Comparison of ENCODE assay signal across 1 cellular context in the genomic region with DNA sequence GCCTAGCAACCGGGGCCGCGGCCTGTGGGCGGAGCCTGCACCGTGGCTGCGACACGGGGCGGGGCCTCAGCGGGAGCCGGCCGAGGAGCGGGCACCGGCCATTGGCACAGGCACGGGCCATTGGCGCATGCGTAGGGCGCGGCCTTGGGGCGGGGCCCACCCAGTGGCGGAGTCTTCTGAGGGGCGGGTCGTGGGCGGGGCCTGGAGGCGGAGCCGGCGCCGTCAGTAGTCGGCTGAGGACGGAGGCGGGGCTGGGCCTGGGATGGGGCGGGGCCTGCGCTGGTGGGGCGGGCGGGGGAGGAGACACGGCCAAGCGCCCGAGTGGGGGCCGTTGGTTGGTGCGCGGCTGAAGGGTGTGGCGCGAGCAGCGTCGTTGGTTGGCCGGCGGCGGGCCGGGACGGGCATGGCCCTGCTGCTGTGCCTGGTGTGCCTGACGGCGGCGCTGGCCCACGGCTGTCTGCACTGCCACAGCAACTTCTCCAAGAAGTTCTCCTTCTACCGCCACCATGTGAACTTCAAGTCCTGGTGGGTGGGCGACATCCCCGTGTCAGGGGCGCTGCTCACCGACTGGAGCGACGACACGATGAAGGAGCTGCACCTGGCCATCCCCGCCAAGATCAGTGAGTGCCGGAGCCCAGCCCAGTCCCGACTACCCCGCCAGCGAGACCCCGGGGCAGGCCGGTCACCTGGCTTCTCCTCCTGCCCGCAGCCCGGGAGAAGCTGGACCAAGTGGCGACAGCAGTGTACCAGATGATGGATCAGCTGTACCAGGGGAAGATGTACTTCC.
TF ChIP-seq lines count a peak whose summit lies in the region.

A gene with protein sequence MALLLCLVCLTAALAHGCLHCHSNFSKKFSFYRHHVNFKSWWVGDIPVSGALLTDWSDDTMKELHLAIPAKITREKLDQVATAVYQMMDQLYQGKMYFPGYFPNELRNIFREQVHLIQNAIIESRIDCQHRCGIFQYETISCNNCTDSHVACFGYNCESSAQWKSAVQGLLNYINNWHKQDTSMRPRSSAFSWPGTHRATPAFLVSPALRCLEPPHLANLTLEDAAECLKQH (plus strand): TSS at position 373 of the 787 bp plus-strand sequence. CDS start 31 bp downstream, at position 404.

TF ChIP-seq in K562, 482 proteins besides CTCF, POLR2A, EP300 and RAD21 (continued from another document and continues in another):
- TF ChIP-seq, protein P1, sequence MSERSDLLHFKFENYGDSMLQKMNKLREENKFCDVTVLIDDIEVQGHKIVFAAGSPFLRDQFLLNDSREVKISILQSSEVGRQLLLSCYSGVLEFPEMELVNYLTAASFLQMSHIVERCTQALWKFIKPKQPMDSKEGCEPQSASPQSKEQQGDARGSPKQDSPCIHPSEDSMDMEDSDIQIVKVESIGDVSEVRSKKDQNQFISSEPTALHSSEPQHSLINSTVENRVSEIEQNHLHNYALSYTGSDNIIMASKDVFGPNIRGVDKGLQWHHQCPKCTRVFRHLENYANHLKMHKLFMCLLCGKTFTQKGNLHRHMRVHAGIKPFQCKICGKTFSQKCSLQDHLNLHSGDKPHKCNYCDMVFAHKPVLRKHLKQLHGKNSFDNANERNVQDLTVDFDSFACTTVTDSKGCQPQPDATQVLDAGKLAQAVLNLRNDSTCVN (CRISPR knock-in tag; IDR thresholded peaks at IDR 0.05): no peak
- TF ChIP-seq TFAP4 (CRISPR knock-in tag; IDR thresholded peaks at IDR 0.05; ENCODE audit: borderline replicate concordance) (peak; percentile 33), ZNF445 (CRISPR knock-in tag; IDR thresholded peaks at IDR 0.05; ENCODE audit: low read depth) (no peak), GABPB2 (CRISPR knock-in tag; conservative IDR thresholded peaks at IDR 0.05) (no peak), PRPF4 (IDR thresholded peaks at IDR 0.05; ENCODE audit: insufficient read depth, low read depth, low read length, poor library complexity, severe bottlenecking) (no peak), HOMEZ (CRISPR knock-in tag; IDR thresholded peaks at IDR 0.05) (no peak), ZNF778 (CRISPR knock-in tag; IDR thresholded peaks at IDR 0.05) (no peak), CC2D1A (IDR thresholded peaks at IDR 0.05) (no peak), SIRT6 (IDR thresholded peaks at IDR 0.05; ENCODE audit: low read depth, low read length) (no peak), ZFX (CRISPR knock-in tag; IDR thresholded peaks at IDR 0.05) (no peak), E2F6 (IDR thresholded peaks at IDR 0.05; ENCODE audit: borderline replicate concordance in 1 of 2, extremely low read depth in 1 of 2, insufficient read depth in 1 of 2, insufficient read length in 1 of 2, low read depth in 1 of 2, low read length in 1 of 2, poor library complexity in 1 of 2, severe bottlenecking in 1 of 2) (peak in 1 of 2 experiments; percentile 48), EZH2 (IDR thresholded peaks at IDR 0.05; ENCODE audit: borderline replicate concordance, low read depth, low read length) (no peak), REST (CRISPR knock-in tag; IDR thresholded peaks at IDR 0.05; ENCODE audit: low read depth) (0 out of 2 replicates have a peak, but pooled peaks have one; percentile 16), CHCHD3 (CRISPR knock-in tag; IDR thresholded peaks at IDR 0.05) (no peak), THRAP3 (IDR thresholded peaks at IDR 0.05; ENCODE audit: borderline replicate concordance) (no peak), RBM14 (IDR thresholded peaks at IDR 0.05; ENCODE audit: borderline replicate concordance, insufficient read depth, low read depth, low read length) (no peak), ZNF274 (IDR thresholded peaks at IDR 0.05; ENCODE audit: borderline replicate concordance, low read depth, low read length) (no peak), ZNF282 (CRISPR knock-in tag; IDR thresholded peaks at IDR 0.05) (0 out of 2 replicates have a peak, but pooled peaks have one; percentile 32), NELFE (IDR thresholded peaks at IDR 0.05; ENCODE audit: insufficient read depth, insufficient read length) (no peak), PML (IDR thresholded peaks at IDR 0.05; ENCODE audit: low read length) (no peak), ZNF121 (CRISPR knock-in tag; conservative IDR thresholded peaks at IDR 0.05) (peak; percentile 67; the same call in 1 of the 2 replicates), GTF3C2 (IDR thresholded peaks at IDR 0.05; ENCODE audit: borderline replicate concordance, extremely low read depth, insufficient read length) (no peak), CREM (IDR thresholded peaks at IDR 0.05; ENCODE audit: low read depth) (peak; percentile 64; the same call in 1 of the 2 replicates), YY1 (IDR thresholded peaks at IDR 0.05; ENCODE audit: borderline replicate concordance in 1 of 3, control insufficient read depth in 1 of 3, extremely low read depth in 1 of 3, insufficient read depth in 3 of 3, insufficient read length in 1 of 3, insufficient replicate concordance in 2 of 3, low read depth in 1 of 3, low read length in 2 of 3) (peak in 2 of 3 experiments; percentile 39 to 45), RNF2 (IDR thresholded peaks at IDR 0.05) (no peak), IFI16 (CRISPR knock-in tag; IDR thresholded peaks at IDR 0.05) (no peak), POU5F1 (IDR thresholded peaks at IDR 0.05; ENCODE audit: borderline replicate concordance, low read depth, low read length, partially characterized antibody) (no peak)
- TF ChIP-seq, protein P2, sequence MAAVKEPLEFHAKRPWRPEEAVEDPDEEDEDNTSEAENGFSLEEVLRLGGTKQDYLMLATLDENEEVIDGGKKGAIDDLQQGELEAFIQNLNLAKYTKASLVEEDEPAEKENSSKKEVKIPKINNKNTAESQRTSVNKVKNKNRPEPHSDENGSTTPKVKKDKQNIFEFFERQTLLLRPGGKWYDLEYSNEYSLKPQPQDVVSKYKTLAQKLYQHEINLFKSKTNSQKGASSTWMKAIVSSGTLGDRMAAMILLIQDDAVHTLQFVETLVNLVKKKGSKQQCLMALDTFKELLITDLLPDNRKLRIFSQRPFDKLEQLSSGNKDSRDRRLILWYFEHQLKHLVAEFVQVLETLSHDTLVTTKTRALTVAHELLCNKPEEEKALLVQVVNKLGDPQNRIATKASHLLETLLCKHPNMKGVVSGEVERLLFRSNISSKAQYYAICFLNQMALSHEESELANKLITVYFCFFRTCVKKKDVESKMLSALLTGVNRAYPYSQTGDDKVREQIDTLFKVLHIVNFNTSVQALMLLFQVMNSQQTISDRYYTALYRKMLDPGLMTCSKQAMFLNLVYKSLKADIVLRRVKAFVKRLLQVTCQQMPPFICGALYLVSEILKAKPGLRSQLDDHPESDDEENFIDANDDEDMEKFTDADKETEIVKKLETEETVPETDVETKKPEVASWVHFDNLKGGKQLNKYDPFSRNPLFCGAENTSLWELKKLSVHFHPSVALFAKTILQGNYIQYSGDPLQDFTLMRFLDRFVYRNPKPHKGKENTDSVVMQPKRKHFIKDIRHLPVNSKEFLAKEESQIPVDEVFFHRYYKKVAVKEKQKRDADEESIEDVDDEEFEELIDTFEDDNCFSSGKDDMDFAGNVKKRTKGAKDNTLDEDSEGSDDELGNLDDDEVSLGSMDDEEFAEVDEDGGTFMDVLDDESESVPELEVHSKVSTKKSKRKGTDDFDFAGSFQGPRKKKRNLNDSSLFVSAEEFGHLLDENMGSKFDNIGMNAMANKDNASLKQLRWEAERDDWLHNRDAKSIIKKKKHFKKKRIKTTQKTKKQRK (IDR thresholded peaks at IDR 0.05; ENCODE audit: borderline replicate concordance, low read depth, low read length): no peak
- TF ChIP-seq, protein P3, sequence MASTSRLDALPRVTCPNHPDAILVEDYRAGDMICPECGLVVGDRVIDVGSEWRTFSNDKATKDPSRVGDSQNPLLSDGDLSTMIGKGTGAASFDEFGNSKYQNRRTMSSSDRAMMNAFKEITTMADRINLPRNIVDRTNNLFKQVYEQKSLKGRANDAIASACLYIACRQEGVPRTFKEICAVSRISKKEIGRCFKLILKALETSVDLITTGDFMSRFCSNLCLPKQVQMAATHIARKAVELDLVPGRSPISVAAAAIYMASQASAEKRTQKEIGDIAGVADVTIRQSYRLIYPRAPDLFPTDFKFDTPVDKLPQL (IDR thresholded peaks at IDR 0.05; ENCODE audit: extremely low read depth, insufficient read length): no peak
- TF ChIP-seq, protein P4, sequence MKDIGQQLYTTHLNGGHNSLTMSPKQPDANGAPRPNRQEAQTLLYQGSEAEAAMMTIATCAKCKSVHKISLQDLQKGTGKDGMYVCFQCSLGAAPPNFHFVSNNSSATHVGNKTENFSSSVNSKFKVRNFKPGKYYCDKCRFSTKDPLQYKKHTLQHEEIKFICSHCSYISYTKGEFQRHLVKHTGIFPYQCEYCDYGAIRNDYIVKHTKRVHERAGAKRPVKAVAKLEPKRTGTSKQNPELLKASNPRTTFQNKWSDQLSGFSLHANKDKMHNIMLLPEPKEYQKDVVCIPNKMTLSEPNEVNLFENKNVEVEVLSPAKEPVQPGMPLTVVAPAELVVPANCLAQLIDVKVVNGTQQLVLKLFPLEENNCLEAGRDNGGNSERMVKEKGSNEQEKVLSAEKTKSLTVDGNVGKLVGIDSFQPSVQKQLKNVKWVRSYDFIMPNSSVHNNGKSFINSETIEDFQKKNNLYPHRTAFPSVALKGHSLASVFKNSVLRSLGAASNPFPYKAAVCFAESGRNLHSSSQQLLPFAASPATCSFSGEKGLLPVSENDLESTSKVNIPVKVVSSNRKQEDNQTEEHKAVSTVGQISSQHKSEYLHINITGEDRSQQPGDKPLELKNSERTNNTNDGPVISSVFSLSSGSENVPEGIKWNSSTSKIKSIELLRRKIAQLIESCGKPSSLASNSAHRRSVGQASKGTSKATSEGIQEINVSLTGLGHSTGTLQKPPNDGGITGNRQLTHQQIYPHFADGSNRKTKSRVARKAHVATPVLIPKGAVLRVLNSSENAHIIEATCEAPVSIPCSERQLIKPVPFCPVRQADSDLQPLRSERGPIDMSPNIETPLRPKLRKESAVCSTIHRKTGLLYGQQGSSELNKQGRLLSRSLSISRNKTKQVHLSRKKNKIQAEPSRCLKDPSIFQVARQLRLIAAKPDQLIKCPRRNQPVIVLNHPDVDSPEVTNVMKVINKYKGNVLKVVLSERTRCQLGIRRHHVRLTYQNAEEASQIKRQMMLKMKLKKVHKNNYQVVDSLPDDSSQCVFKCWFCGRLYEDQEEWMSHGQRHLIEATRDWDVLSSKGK (CRISPR knock-in tag; IDR thresholded peaks at IDR 0.05): no peak
